ENCODE assay signal across 1 cellular context in genomic region chr5:124923131-124923530, GRCh38.
TF ChIP-seq lines count a peak whose summit lies in the region.

No MANE protein-coding gene starts in this region.

TF ChIP-seq in GM12878, 131 proteins besides CTCF, POLR2A, EP300 and RAD21 (continued from another document):
- TF ChIP-seq NKRF (conservative IDR thresholded peaks at IDR 0.05) (0 out of 2 replicates have a peak, but pooled peaks have one; percentile 6), IRF4 (IDR thresholded peaks at IDR 0.05; ENCODE audit: low read depth, low read length) (no peak), ATF7 (IDR thresholded peaks at IDR 0.05; ENCODE audit: low read depth) (no peak), TARDBP (IDR thresholded peaks at IDR 0.05; ENCODE audit: borderline replicate concordance) (no peak), POLR2AphosphoS2 (IDR thresholded peaks at IDR 0.05; ENCODE audit: low read depth, low read length) (no peak), YBX1 (IDR thresholded peaks at IDR 0.05) (no peak), LARP7 (IDR thresholded peaks at IDR 0.05) (no peak), ZBTB4 (CRISPR knock-in tag; IDR thresholded peaks at IDR 0.05) (no peak; the same call in 1 of the 2 replicates)
TF ChIP-seq in GM12878: peak in this region for 6.
